Comparison of ENCODE assay signal across 8 cellular contexts in genomic region chr6:32196682-32197616, GRCh38. TPM values are rescaled to one million over a fixed set of nuclear protein-coding genes. Genes with fewer than 3 reads are reported as not detected.
A peak's percentile ranks its signal among the peaks of the same experiment; 100 is the strongest.
DNase-seq lines count a peak whose midpoint lies in the region; ATAC-seq lines count a peak whose summit lies in the region.

No MANE protein-coding gene starts in this region.

- peaks cover 3% of the 10 kb centered on the region for H3K27me3 ChIP-seq in rectal smooth muscle tissue (ENCODE audit: control insufficient read depth, insufficient read depth, low read length)

- H3K4me1 Mint-ChIP-seq in T-helper 1 cell treated with Interleukin-12 subunit alpha and Interleukin-12 subunit beta and Interleukin-4 antibody, amounts not matched to agents 30 μg/mL and 1 μg/mL, for 36 hours (ENCODE audit: low read depth), result peaks cover 31% of the 10 kb centered on the region
- peaks cover 42% of the 10 kb centered on the region for H3K4me1 Mint-ChIP-seq in activated T-cell treated with anti-CD3 and anti-CD28 coated beads, Interleukin-2, amount 50 U/mL, for 72 hours (ENCODE audit: low read depth)

- peak overlapping the region; percentile 88 for H3K4me3 Mint-ChIP-seq in T-helper 1 cell treated with Interleukin-12 subunit alpha and Interleukin-12 subunit beta and Interleukin-4 antibody, amounts not matched to agents 30 μg/mL and 1 μg/mL, for 36 hours
- peak overlapping the region; percentile 93 to 95 for H3K4me3 Mint-ChIP-seq in activated T-cell treated with anti-CD3 and anti-CD28 coated beads, Interleukin-2, amount 50 U/mL, for 72 hours

- H3K4me1 ChIP-seq in rectal smooth muscle tissue (ENCODE audit: control insufficient read depth, insufficient read depth, low read length), result peaks cover 11% of the 10 kb centered on the region

- peaks cover 4% of the 10 kb centered on the region for H3K27me3 Mint-ChIP-seq in T-helper 1 cell treated with Interleukin-12 subunit alpha and Interleukin-12 subunit beta and Interleukin-4 antibody, amounts not matched to agents 30 μg/mL and 1 μg/mL, for 36 hours (ENCODE audit: low read depth)
- no peaks in the 10 kb centered on the region for H3K27me3 Mint-ChIP-seq in activated T-cell treated with anti-CD3 and anti-CD28 coated beads, Interleukin-2, amount 50 U/mL, for 72 hours (ENCODE audit: low read depth)

- H3K27ac ChIP-seq in rectal smooth muscle tissue (ENCODE audit: low read depth, low read length), result peak overlapping the region; percentile 99

- no peak for DNase-seq in T-helper 1 cell
- no peak for DNase-seq in activated T-cell treated with anti-CD3 and anti-CD28 coated beads, Interleukin-2, amount 50 U/mL, for 72 hours
- DNase-seq in left cardiac atrium, result peak; percentile 62
- no peak for DNase-seq in COLO668 (lab: John Stamatoyannopoulos, UW; ENCODE audit: unreplicated experiment)
- no peak for DNase-seq in NCI-H187 (lab: John Stamatoyannopoulos, UW)

- no peaks in the 10 kb centered on the region for H3K36me3 ChIP-seq in rectal smooth muscle tissue (ENCODE audit: control insufficient read depth, insufficient read depth, low read length)

- peak overlapping the region; percentile 96 for H3K4me3 ChIP-seq in rectal smooth muscle tissue (ENCODE audit: low read length)

- no peaks in the 10 kb centered on the region for H3K9me3 Mint-ChIP-seq in T-helper 1 cell treated with Interleukin-12 subunit alpha and Interleukin-12 subunit beta and Interleukin-4 antibody, amounts not matched to agents 30 μg/mL and 1 μg/mL, for 36 hours
- H3K9me3 Mint-ChIP-seq in activated T-cell treated with anti-CD3 and anti-CD28 coated beads, Interleukin-2, amount 50 U/mL, for 72 hours, result no peaks in the 10 kb centered on the region

- no peak for ATAC-seq in activated T-cell treated with anti-CD3 and anti-CD28 coated beads, Interleukin-2, amount 50 U/mL, for 72 hours (replicated peaks in 1 of 2)
- ATAC-seq in left cardiac atrium (no peak), GM21390 (IDR thresholded peaks at IDR 0.05; ENCODE audit: unreplicated experiment) (no peak)

- H3K27ac Mint-ChIP-seq in T-helper 1 cell treated with Interleukin-12 subunit alpha and Interleukin-12 subunit beta and Interleukin-4 antibody, amounts not matched to agents 30 μg/mL and 1 μg/mL, for 36 hours, result peak overlapping the region; percentile 95
- H3K27ac Mint-ChIP-seq in activated T-cell treated with anti-CD3 and anti-CD28 coated beads, Interleukin-2, amount 50 U/mL, for 72 hours, result peak overlapping the region; percentile 96

- peak overlapping the region; percentile 100 for H3K9ac ChIP-seq in rectal smooth muscle tissue (ENCODE audit: low read length)

- peaks cover 5% of the 10 kb centered on the region for H3K36me3 Mint-ChIP-seq in T-helper 1 cell treated with Interleukin-12 subunit alpha and Interleukin-12 subunit beta and Interleukin-4 antibody, amounts not matched to agents 30 μg/mL and 1 μg/mL, for 36 hours (ENCODE audit: low read depth)
- H3K36me3 Mint-ChIP-seq in activated T-cell treated with anti-CD3 and anti-CD28 coated beads, Interleukin-2, amount 50 U/mL, for 72 hours (ENCODE audit: insufficient read depth in 2 of 2), result no peaks in the 10 kb centered on the region

- intact Hi-C loops in left cardiac atrium (cut with DNase I), result no loop called here

RNA-seq across cellular contexts. Expression of gene GPSM3, which starts 4.5 kb away (rescaled TPM):
- 100 to 1,000 TPM; 192 to 213 TPM for total RNA-seq in activated T-cell treated with anti-CD3 and anti-CD28 coated beads, Interleukin-2, amount 50 U/mL, for 72 hours
- 10 to 100 TPM in 1 of 2 donors, 1 to 10 TPM in 1; 8.5 to 15.8 TPM for total RNA-seq in left cardiac atrium

RNA-seq across cellular contexts. Expression of gene PBX2, which starts 6.9 kb away (rescaled TPM):
- total RNA-seq in activated T-cell treated with anti-CD3 and anti-CD28 coated beads, Interleukin-2, amount 50 U/mL, for 72 hours, result 100 to 1,000 TPM in 1 of 2 donors, 10 to 100 TPM in 1; 98.3 to 104 TPM
- 10 to 100 TPM; 43.7 to 47.7 TPM for total RNA-seq in left cardiac atrium

RNA-seq across cellular contexts. Expression of gene AGER, which starts 12.9 kb away (rescaled TPM):
- 10 to 100 TPM; 39.0 to 48.0 TPM for total RNA-seq in activated T-cell treated with anti-CD3 and anti-CD28 coated beads, Interleukin-2, amount 50 U/mL, for 72 hours
- 1 to 10 TPM; 2.4 to 2.8 TPM for total RNA-seq in left cardiac atrium

RNA-seq across cellular contexts. Expression of gene RNF5, which starts 18.7 kb away (rescaled TPM):
- total RNA-seq in activated T-cell treated with anti-CD3 and anti-CD28 coated beads, Interleukin-2, amount 50 U/mL, for 72 hours, result 10 to 100 TPM; 45.0 to 49.2 TPM
- 10 to 100 TPM; 73.0 to 77.9 TPM for total RNA-seq in left cardiac atrium

RNA-seq across cellular contexts. Expression of gene AGPAT1, which starts 21.1 kb away (rescaled TPM):
- total RNA-seq in activated T-cell treated with anti-CD3 and anti-CD28 coated beads, Interleukin-2, amount 50 U/mL, for 72 hours, result 10 to 100 TPM; 29.6 to 30.4 TPM
- 10 to 100 TPM; 54.8 to 58.1 TPM for total RNA-seq in left cardiac atrium

Comparison
In these comparisons a context has a peak if more than half of its experiments do, and no peak if none do; other contexts are left out.
1. RNA of gene GPSM3, which starts 4.5 kb away (total RNA-seq): 192 to 213 TPM in activated T-cell treated with anti-CD3 and anti-CD28 coated beads, Interleukin-2, amount 50 U/mL, for 72 hours; 8.5 to 15.8 TPM in left cardiac atrium; every median in the first group is over 10 times any median in the second.
2. RNA of gene AGER, which starts 12.9 kb away (total RNA-seq): 39.0 to 48.0 TPM in activated T-cell treated with anti-CD3 and anti-CD28 coated beads, Interleukin-2, amount 50 U/mL, for 72 hours; 2.4 to 2.8 TPM in left cardiac atrium; every median in the first group is over 10 times any median in the second.